8 cellular contexts compared by ENCODE assay signal in genomic region chr1:153633161-153633746, GRCh38. TPM values are rescaled to one million over a fixed set of nuclear protein-coding genes. Genes with fewer than 3 reads are reported as not detected.
A peak's percentile ranks its signal among the peaks of the same experiment; 100 is the strongest.
DNase-seq lines count a peak whose midpoint lies in the region; FAIRE-seq and TF ChIP-seq lines count a peak whose summit lies in the region.

No MANE protein-coding gene starts in this region.

- intact Hi-C loops in left ventricle myocardium inferior (cut with micrococcal nuclease): no loop called here

- H3K36me3 ChIP-seq in left ventricle myocardium inferior: peaks cover 31% of the 10 kb centered on the region
- H3K36me3 ChIP-seq in small intestine (ENCODE audit: control insufficient read depth in 2 of 2, insufficient read depth in 2 of 2, low read length in 2 of 2): peaks cover 3 to 10% of the 10 kb centered on the region in 2 donors

- H3K4me3 ChIP-seq in left ventricle myocardium inferior: peak overlapping the region; percentile 88
- H3K4me3 ChIP-seq in small intestine (ENCODE audit: low read depth in 1 of 2, low read length in 2 of 2): no peak overlapping the region

- DNase-seq in NCI-H748 (lab: John Stamatoyannopoulos, UW; ENCODE audit: unreplicated experiment): peak; percentile 62
- no peak for DNase-seq in NCI-H748 treated with DMSO at 0.1 percent for 48 hours (lab: John Stamatoyannopoulos, UW)
- DNase-seq in left ventricle myocardium inferior: no peak
- DNase-seq in small intestine: peak; percentile 69
- no peak for DNase-seq in HuH-7.5 (ENCODE audit: low spot score)
- no peak for DNase-seq in EL
- no peak for DNase-seq in NAMALWA (ENCODE audit: low spot score)

- peak overlapping the region; percentile 100 for H3K27ac ChIP-seq in VCaP
- H3K27ac ChIP-seq in left ventricle myocardium inferior (replicated peaks): peak overlapping the region; percentile 100
- peak overlapping the region in 1 of 2 donors; percentile 100 for H3K27ac ChIP-seq in small intestine (ENCODE audit: low read depth in 1 of 2, low read length in 1 of 2)

- H3K4me1 ChIP-seq in left ventricle myocardium inferior: peaks cover 92% of the 10 kb centered on the region
- H3K4me1 ChIP-seq in small intestine (ENCODE audit: control insufficient read depth in 2 of 2, insufficient read depth in 1 of 2, low read depth in 1 of 2, low read length in 1 of 2): peaks cover 6 to 7% of the 10 kb centered on the region in 2 donors

- H3K27me3 ChIP-seq in left ventricle myocardium inferior (ENCODE audit: low read depth): no peaks in the 10 kb centered on the region
- no peaks in the 10 kb centered on the region for H3K27me3 ChIP-seq in small intestine (ENCODE audit: control insufficient read depth in 2 of 2, insufficient read depth in 2 of 2, low read length in 2 of 2)

- H3K9me3 ChIP-seq in left ventricle myocardium inferior (replicated peaks): no peaks in the 10 kb centered on the region
- H3K9me3 ChIP-seq in small intestine (ENCODE audit: control insufficient read depth, low read depth): no peaks in the 10 kb centered on the region

- no peak for FAIRE-seq in small intestine (lab: Jason Lieb, UNC)

- TF ChIP-seq CTCF in VCaP (conservative IDR thresholded peaks at IDR 0.05) (no peak), left ventricle myocardium inferior (IDR thresholded peaks at IDR 0.05; ENCODE audit: borderline replicate concordance) (no peak)

- 37 to 59% (median 44%) methylated on average over 18 of the region's 18 CpGs for WGBS in small intestine, 3 donors

RNA-seq across cellular contexts. Expression of gene CHTOP, which starts 0.6 kb away (rescaled TPM):
- total RNA-seq in left ventricle myocardium inferior: 75.5 TPM
- polyA plus RNA-seq in small intestine: 10 to 100 TPM; 40.3 to 54.4 (median 44.5) TPM

RNA-seq across cellular contexts. Expression of gene S100A1, which starts 5.0 kb away (rescaled TPM):
- 2,012 TPM for total RNA-seq in left ventricle myocardium inferior
- 10 to 100 TPM in 1 of 3 donors, 1 to 10 TPM in 2; 2.9 to 13.5 (median 4.0) TPM for polyA plus RNA-seq in small intestine

RNA-seq across cellular contexts. Expression of gene S100A13, which starts 5.9 kb away (rescaled TPM):
- total RNA-seq in left ventricle myocardium inferior: 131 TPM
- polyA plus RNA-seq in small intestine: 100 to 1,000 TPM in 2 of 3 donors, 10 to 100 TPM in 1; 50.1 to 132 (median 106) TPM

RNA-seq across cellular contexts. Expression of gene S100A14, which starts 17.1 kb away (rescaled TPM):
- total RNA-seq in left ventricle myocardium inferior: 6.5 TPM
- 100 to 1,000 TPM; 356 to 952 (median 764) TPM for polyA plus RNA-seq in small intestine

RNA-seq across cellular contexts. Expression of gene S100A16, which starts 20.3 kb away (rescaled TPM):
- total RNA-seq in left ventricle myocardium inferior: 38.8 TPM
- 100 to 1,000 TPM; 275 to 389 (median 355) TPM for polyA plus RNA-seq in small intestine

Comparison
In these comparisons a context has a peak if more than half of its experiments do, and no peak if none do; other contexts are left out.
1. DNase-seq: peak in NCI-H748 (single experiment) and small intestine (single experiment); none in NCI-H748 treated with DMSO at 0.1 percent for 48 hours (single experiment), left ventricle myocardium inferior (single experiment), HuH-7.5 (single experiment), EL (single experiment) and NAMALWA (single experiment).